ENCODE assay signal across 12 cellular contexts in the genomic region with DNA sequence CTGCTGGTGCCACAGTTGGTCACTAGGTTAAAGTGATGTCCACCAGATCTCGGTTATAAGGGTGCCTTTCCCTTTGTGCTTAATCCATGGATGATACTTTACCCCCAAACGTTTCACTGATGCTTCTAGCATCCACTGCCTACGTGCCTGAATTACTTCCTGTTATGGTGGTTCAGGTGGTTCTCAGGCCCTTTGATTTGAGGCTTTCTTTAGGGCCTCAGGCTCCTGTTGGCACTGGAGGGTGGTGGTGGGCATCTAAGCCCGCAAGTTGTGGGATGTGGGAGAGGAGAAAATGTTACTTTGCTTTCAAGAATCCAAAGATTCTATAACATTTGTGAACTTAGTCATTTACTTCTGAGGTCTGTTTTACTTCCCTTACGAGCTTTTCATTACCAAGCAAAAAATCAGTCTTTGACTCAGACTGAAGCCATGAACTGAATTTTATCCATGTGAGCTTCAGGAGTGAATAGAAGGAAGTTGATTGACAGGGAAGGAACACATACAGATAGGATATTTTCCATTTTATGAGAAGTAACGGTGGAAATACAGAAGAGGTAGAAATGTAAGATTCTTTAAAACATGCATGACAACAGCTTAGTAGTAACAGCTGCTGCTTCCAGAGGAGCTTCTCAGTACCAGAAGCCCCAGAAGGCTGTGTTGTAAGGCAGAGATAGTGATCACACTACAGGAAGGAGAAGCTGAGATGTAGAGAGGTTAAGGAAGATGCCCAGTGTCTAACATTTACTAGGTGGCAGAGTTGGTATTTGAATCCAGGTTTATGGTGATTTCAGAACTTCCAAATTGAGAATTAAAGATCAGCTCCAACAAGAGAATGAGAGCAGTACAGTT.
DNase-seq lines count a peak whose midpoint lies in the region; ATAC-seq and TF ChIP-seq lines count a peak whose summit lies in the region.
"Had no signal": no experiment of that assay in that cellular context is flagged by ENCODE, and none has a peak within 500 bp of the region (broad histone marks: within the 10 kb centered on the region; RNA-seq: fewer than 3 reads in every experiment).

No MANE protein-coding gene starts in this region.

- H3K27me3 ChIP-seq in DND-41 (ENCODE audit: insufficient read depth, low read length, poor library complexity) (no peaks in the 10 kb centered on the region), osteoblast (ENCODE audit: insufficient read depth, low read length) (no peaks in the 10 kb centered on the region)
- H3K27me3 ChIP-seq: esophagus muscularis mucosa, sigmoid colon had no signal

- peak overlapping the region; percentile 51 for H3K9ac ChIP-seq in DND-41 (ENCODE audit: low read depth, low read length)

- H3K9me3 Mint-ChIP-seq in activated naive CD8-positive, alpha-beta T cell treated with anti-CD3 and anti-CD28 coated beads, Interleukin-2, amount 10 ng/mL, durations not matched to agents 7 days and 5 days, result peaks cover 6% of the 10 kb centered on the region
- H3K9me3 Mint-ChIP-seq in CD14-positive monocyte, result peaks cover 2 to 8% (median 7%) of the 10 kb centered on the region in 7 donors

- H3K79me2 ChIP-seq in DND-41 (ENCODE audit: insufficient read depth, low read length) (peaks cover 90% of the 10 kb centered on the region), osteoblast (ENCODE audit: insufficient read depth, low read length) (peaks cover 95% of the 10 kb centered on the region)

- H3K27ac ChIP-seq in DND-41 (ENCODE audit: low read length) (peak overlapping the region; percentile 97), KOPT-K1 (ENCODE audit: low read depth, low read length, poor library complexity, severe bottlenecking) (peak overlapping the region; percentile 76), osteoblast (ENCODE audit: low read depth, low read length) (peak overlapping the region; percentile 61)
- H3K27ac ChIP-seq: esophagus muscularis mucosa, sigmoid colon had no signal

- H3K27me3 Mint-ChIP-seq in activated naive CD8-positive, alpha-beta T cell treated with anti-CD3 and anti-CD28 coated beads, Interleukin-2, amount 10 ng/mL, durations not matched to agents 7 days and 5 days, result no peaks in the 10 kb centered on the region
- peaks cover 0 to 2% (median 0%) of the 10 kb centered on the region in 3 donors for H3K27me3 Mint-ChIP-seq in CD14-positive monocyte (ENCODE audit: low read depth in 3 of 3)

- H3K4me1 Mint-ChIP-seq in activated naive CD8-positive, alpha-beta T cell treated with anti-CD3 and anti-CD28 coated beads, Interleukin-2, amount 10 ng/mL, durations not matched to agents 7 days and 5 days, result peaks cover 84% of the 10 kb centered on the region
- peaks cover 33% of the 10 kb centered on the region for H3K4me1 Mint-ChIP-seq in CD14-positive monocyte

- intact Hi-C loops in CD14-positive monocyte (cut with micrococcal nuclease), result no loop called here

- H3K9me3 ChIP-seq in DND-41 (ENCODE audit: insufficient read depth, low read length, severe bottlenecking) (no peaks in the 10 kb centered on the region), KOPT-K1 (ENCODE audit: insufficient read depth, low read length, poor library complexity, severe bottlenecking) (no peaks in the 10 kb centered on the region), osteoblast (ENCODE audit: low read depth, low read length) (no peaks in the 10 kb centered on the region)
- H3K9me3 ChIP-seq: esophagus muscularis mucosa, sigmoid colon had no signal

- H4K20me1 ChIP-seq in DND-41 (ENCODE audit: insufficient read depth, low read length) (peaks cover 16% of the 10 kb centered on the region; the same call in 1 of the 2 replicates), osteoblast (ENCODE audit: insufficient read depth, low read length) (peaks cover 65% of the 10 kb centered on the region)

- peaks cover 99% of the 10 kb centered on the region for H3K4me1 ChIP-seq in DND-41 (ENCODE audit: insufficient read depth, low read length)
- peaks cover 35% of the 10 kb centered on the region for H3K4me1 ChIP-seq in osteoblast (ENCODE audit: insufficient read depth, low read length)

- H3K4me3 ChIP-seq in DND-41 (ENCODE audit: low read depth in 1 of 2, low read length in 2 of 2), result peak overlapping the region in 1 of 2 experiments; percentile 40; a peak in 2 of 4 replicates
- no peak overlapping the region for H3K4me3 ChIP-seq in osteoblast (ENCODE audit: insufficient read depth, low read length)
- H3K4me3 ChIP-seq: esophagus muscularis mucosa, sigmoid colon had no signal

- POLR2A ChIA-PET in activated naive CD8-positive, alpha-beta T cell treated with anti-CD3 and anti-CD28 coated beads, Interleukin-2, amount 10 ng/mL, durations not matched to agents 7 days and 5 days (lab: Charles Lee), result interaction anchor here (1.0 to 1.1 kb wide), 2 partner anchors 9 to 18 kb away, joined by 3 to 6 read pairs; no protein-coding TSS in a partner anchor

- H3K4me2 ChIP-seq in DND-41 (ENCODE audit: insufficient read depth, low read length), result peak overlapping the region; percentile 61
- H3K4me2 ChIP-seq in osteoblast (ENCODE audit: insufficient read depth, low read length), result no peak overlapping the region

- ATAC-seq in DND-41 (ENCODE audit: insufficient read depth, low read depth), result peak; percentile 55
- peak; percentile 30 for ATAC-seq in activated naive CD8-positive, alpha-beta T cell treated with anti-CD3 and anti-CD28 coated beads, Interleukin-2, amount 10 ng/mL, durations not matched to agents 7 days and 5 days (ENCODE audit: low read depth)
- no peak for ATAC-seq in GM21367 (IDR thresholded peaks at IDR 0.05; ENCODE audit: unreplicated experiment)

- peak overlapping the region; percentile 67 for H3K4me3 Mint-ChIP-seq in activated naive CD8-positive, alpha-beta T cell treated with anti-CD3 and anti-CD28 coated beads, Interleukin-2, amount 10 ng/mL, durations not matched to agents 7 days and 5 days
- no peak overlapping the region for H3K4me3 Mint-ChIP-seq in CD14-positive monocyte

- H3K36me3 ChIP-seq in DND-41 (ENCODE audit: insufficient read depth, low read length), result peaks cover 26% of the 10 kb centered on the region
- H3K36me3 ChIP-seq in KOPT-K1 (ENCODE audit: insufficient read depth, low read length), result 0 out of 2 replicates have a peak, but pooled peaks cover 2% of the 10 kb centered on the region
- peaks cover 11% of the 10 kb centered on the region for H3K36me3 ChIP-seq in osteoblast (ENCODE audit: insufficient read depth, low read length)
- H3K36me3 ChIP-seq: sigmoid colon had no signal

- TF ChIP-seq CTCF in DND-41 (IDR thresholded peaks at IDR 0.05; ENCODE audit: borderline replicate concordance, extremely low read depth, low read length, poor library complexity, severe bottlenecking) (peak; percentile 25), osteoblast (IDR thresholded peaks at IDR 0.05; ENCODE audit: extremely low read depth, low read depth, low read length) (no peak), CD14-positive monocyte (IDR thresholded peaks at IDR 0.05) (no peak)

- peaks cover 62% of the 10 kb centered on the region for H3K36me3 Mint-ChIP-seq in activated naive CD8-positive, alpha-beta T cell treated with anti-CD3 and anti-CD28 coated beads, Interleukin-2, amount 10 ng/mL, durations not matched to agents 7 days and 5 days
- peaks cover 38 to 45% of the 10 kb centered on the region in 2 donors for H3K36me3 Mint-ChIP-seq in CD14-positive monocyte

- H2AFZ ChIP-seq in DND-41 (ENCODE audit: low read depth, low read length) (no peak overlapping the region), osteoblast (ENCODE audit: low read length) (no peak overlapping the region)

- DNase-seq in DND-41 (peak; percentile 64), osteoblast (ENCODE audit: insufficient read length, low spot score, missing footprints) (no peak), NCI-H1694 treated with DMSO at 0.1 percent for 48 hours (lab: John Stamatoyannopoulos, UW) (no peak), CD14-positive monocyte (ENCODE audit: low spot score) (no peak)
- DNase-seq in activated naive CD8-positive, alpha-beta T cell treated with anti-CD3 and anti-CD28 coated beads, Interleukin-2, amount 10 ng/mL, durations not matched to agents 7 days and 5 days, result no peak
- no peak for DNase-seq in activated T-cell treated with anti-CD3 and anti-CD28 coated beads, Interleukin-2, amount 50 U/mL, for 48 hours
- DNase-seq: DMS 273 treated with DMSO at 0.1 percent for 48 hours, NCI-H1417, sigmoid colon had no signal

- H3K27ac Mint-ChIP-seq in activated naive CD8-positive, alpha-beta T cell treated with anti-CD3 and anti-CD28 coated beads, Interleukin-2, amount 10 ng/mL, durations not matched to agents 7 days and 5 days, result peak overlapping the region; percentile 92
- peak overlapping the region in 3 of 7 donors; percentile 21 to 38 (median 31) for H3K27ac Mint-ChIP-seq in CD14-positive monocyte
